In genomic region chr16:30609002-30609927, GRCh38 we compare ENCODE assay signal across 1 cellular context.
TF ChIP-seq lines count a peak whose summit lies in the region.

No MANE protein-coding gene starts in this region.

TF ChIP-seq in K562, 482 proteins besides CTCF, POLR2A, EP300 and RAD21 (continues in another document):
- TF ChIP-seq HSF4 (CRISPR knock-in tag; IDR thresholded peaks at IDR 0.05; ENCODE audit: borderline replicate concordance) (no peak), HDAC1 (IDR thresholded peaks at IDR 0.05) (peak in 1 of 2 experiments; percentile 33; a peak in 1 of 4 replicates), ZNF57 (CRISPR knock-in tag; IDR thresholded peaks at IDR 0.05) (no peak), ZBTB12 (CRISPR knock-in tag; IDR thresholded peaks at IDR 0.05) (no peak), ZNF274 (IDR thresholded peaks at IDR 0.05; ENCODE audit: borderline replicate concordance, low read depth, low read length) (no peak), ETS1 (conservative IDR thresholded peaks at IDR 0.05; ENCODE audit: control insufficient read depth, low read depth, low read length) (no peak), ZNF124 (CRISPR knock-in tag; IDR thresholded peaks at IDR 0.05) (no peak), ZNF785 (CRISPR knock-in tag; IDR thresholded peaks at IDR 0.05) (no peak), USF2 (CRISPR knock-in tag; IDR thresholded peaks at IDR 0.05) (no peak), RBM15 (IDR thresholded peaks at IDR 0.05; ENCODE audit: insufficient read depth, low read length) (no peak), ZBTB17 (CRISPR knock-in tag; IDR thresholded peaks at IDR 0.05) (no peak), CTCFL (IDR thresholded peaks at IDR 0.05; ENCODE audit: borderline replicate concordance, insufficient read depth, low read depth, low read length, poor library complexity, severe bottlenecking) (no peak), NR3C1 (CRISPR knock-in tag; IDR thresholded peaks at IDR 0.05) (no peak), GATA2 (CRISPR knock-in tag; IDR thresholded peaks at IDR 0.05) (peak; percentile 17; the same call in 1 of the 2 replicates), U2AF2 (optimal IDR thresholded peaks at IDR 0.05; ENCODE audit: low read depth, low read length) (no peak), PML (IDR thresholded peaks at IDR 0.05; ENCODE audit: low read length) (peak; percentile 11; the same call in 1 of the 2 replicates), ZBTB9 (CRISPR knock-in tag; IDR thresholded peaks at IDR 0.05) (no peak), MXI1 (IDR thresholded peaks at IDR 0.05; ENCODE audit: low read depth, low read length) (no peak), RNF2 (IDR thresholded peaks at IDR 0.05) (no peak), ZNF551 (CRISPR knock-in tag; IDR thresholded peaks at IDR 0.05) (no peak), HDAC2 (IDR thresholded peaks at IDR 0.05) (no peak), MITF (IDR thresholded peaks at IDR 0.05) (no peak), POLR2AphosphoS2 (IDR thresholded peaks at IDR 0.05; ENCODE audit: low read length) (no peak), ZNF12 (CRISPR knock-in tag; IDR thresholded peaks at IDR 0.05) (peak; percentile 73; the same call in 1 of the 2 replicates), ZNF318 (IDR thresholded peaks at IDR 0.05; ENCODE audit: borderline replicate concordance in 1 of 2, low read depth in 1 of 2) (no peak), ZNF24 (IDR thresholded peaks at IDR 0.05) (no peak), TEAD1 (CRISPR knock-in tag; IDR thresholded peaks at IDR 0.05) (no peak), SMAD1 (IDR thresholded peaks at IDR 0.05; ENCODE audit: low read depth, low read length, partially characterized antibody) (no peak), DPF2 (IDR thresholded peaks at IDR 0.05) (no peak), KHSRP (IDR thresholded peaks at IDR 0.05) (no peak)
- TF ChIP-seq, protein P1, sequence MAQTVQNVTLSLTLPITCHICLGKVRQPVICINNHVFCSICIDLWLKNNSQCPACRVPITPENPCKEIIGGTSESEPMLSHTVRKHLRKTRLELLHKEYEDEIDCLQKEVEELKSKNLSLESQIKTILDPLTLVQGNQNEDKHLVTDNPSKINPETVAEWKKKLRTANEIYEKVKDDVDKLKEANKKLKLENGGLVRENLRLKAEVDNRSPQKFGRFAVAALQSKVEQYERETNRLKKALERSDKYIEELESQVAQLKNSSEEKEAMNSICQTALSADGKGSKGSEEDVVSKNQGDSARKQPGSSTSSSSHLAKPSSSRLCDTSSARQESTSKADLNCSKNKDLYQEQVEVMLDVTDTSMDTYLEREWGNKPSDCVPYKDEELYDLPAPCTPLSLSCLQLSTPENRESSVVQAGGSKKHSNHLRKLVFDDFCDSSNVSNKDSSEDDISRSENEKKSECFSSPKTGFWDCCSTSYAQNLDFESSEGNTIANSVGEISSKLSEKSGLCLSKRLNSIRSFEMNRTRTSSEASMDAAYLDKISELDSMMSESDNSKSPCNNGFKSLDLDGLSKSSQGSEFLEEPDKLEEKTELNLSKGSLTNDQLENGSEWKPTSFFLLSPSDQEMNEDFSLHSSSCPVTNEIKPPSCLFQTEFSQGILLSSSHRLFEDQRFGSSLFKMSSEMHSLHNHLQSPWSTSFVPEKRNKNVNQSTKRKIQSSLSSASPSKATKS (CRISPR knock-in tag; IDR thresholded peaks at IDR 0.05), result no peak
- TF ChIP-seq, protein P2, sequence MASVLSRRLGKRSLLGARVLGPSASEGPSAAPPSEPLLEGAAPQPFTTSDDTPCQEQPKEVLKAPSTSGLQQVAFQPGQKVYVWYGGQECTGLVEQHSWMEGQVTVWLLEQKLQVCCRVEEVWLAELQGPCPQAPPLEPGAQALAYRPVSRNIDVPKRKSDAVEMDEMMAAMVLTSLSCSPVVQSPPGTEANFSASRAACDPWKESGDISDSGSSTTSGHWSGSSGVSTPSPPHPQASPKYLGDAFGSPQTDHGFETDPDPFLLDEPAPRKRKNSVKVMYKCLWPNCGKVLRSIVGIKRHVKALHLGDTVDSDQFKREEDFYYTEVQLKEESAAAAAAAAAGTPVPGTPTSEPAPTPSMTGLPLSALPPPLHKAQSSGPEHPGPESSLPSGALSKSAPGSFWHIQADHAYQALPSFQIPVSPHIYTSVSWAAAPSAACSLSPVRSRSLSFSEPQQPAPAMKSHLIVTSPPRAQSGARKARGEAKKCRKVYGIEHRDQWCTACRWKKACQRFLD (CRISPR knock-in tag; IDR thresholded peaks at IDR 0.05), result no peak; the same call in 1 of the 2 replicates
- TF ChIP-seq, protein P3, sequence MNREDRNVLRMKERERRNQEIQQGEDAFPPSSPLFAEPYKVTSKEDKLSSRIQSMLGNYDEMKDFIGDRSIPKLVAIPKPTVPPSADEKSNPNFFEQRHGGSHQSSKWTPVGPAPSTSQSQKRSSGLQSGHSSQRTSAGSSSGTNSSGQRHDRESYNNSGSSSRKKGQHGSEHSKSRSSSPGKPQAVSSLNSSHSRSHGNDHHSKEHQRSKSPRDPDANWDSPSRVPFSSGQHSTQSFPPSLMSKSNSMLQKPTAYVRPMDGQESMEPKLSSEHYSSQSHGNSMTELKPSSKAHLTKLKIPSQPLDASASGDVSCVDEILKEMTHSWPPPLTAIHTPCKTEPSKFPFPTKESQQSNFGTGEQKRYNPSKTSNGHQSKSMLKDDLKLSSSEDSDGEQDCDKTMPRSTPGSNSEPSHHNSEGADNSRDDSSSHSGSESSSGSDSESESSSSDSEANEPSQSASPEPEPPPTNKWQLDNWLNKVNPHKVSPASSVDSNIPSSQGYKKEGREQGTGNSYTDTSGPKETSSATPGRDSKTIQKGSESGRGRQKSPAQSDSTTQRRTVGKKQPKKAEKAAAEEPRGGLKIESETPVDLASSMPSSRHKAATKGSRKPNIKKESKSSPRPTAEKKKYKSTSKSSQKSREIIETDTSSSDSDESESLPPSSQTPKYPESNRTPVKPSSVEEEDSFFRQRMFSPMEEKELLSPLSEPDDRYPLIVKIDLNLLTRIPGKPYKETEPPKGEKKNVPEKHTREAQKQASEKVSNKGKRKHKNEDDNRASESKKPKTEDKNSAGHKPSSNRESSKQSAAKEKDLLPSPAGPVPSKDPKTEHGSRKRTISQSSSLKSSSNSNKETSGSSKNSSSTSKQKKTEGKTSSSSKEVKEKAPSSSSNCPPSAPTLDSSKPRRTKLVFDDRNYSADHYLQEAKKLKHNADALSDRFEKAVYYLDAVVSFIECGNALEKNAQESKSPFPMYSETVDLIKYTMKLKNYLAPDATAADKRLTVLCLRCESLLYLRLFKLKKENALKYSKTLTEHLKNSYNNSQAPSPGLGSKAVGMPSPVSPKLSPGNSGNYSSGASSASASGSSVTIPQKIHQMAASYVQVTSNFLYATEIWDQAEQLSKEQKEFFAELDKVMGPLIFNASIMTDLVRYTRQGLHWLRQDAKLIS (CRISPR knock-in tag; IDR thresholded peaks at IDR 0.05), result peak; percentile 21; the same call in 1 of the 2 replicates
